ENCODE assay signal across 22 cellular contexts in the genomic region with DNA sequence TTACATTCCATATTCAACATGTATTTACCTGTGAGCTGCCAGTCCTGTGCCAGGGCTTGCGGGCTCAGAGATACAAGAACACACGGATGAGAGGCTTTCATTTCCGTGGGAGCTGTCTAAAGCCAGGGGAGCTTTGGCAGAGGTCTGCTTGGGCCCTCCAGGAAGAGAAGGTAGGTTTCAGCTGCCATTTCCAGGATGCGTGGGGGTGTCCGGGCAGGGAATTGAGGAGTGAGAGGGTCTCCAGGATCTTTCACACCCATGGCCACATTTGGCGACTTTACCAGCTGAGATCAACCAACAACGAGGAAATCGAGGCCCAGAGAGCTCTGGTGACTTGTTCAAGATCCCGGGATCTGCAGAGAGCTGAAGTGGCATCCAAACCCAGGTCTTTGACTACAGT.
"Had no signal": no experiment of that assay in that cellular context is flagged by ENCODE, and none has a peak within 500 bp of the region (broad histone marks: within the 10 kb centered on the region; RNA-seq: fewer than 3 reads in every experiment).

No MANE protein-coding gene starts in this region.

- H3K4me2 ChIP-seq: SK-N-SH had no signal

- H3K27me3 ChIP-seq: MG63 had no signal

- DNase-seq: IMR-90, Karpas-422, KG1, MG63, NCI-H1092, NCI-H1105 treated with DMSO at 0.1 percent for 48 hours, NCI-H1436, NCI-H187, NCI-H2029, NCI-H2081 treated with DMSO at 0.1 percent for 48 hours, NCI-H2171, NCI-H226, NCI-H446, NCI-H510A, NCI-H524 treated with DMSO at 0.1 percent for 48 hours, NCI-H69, NCI-H774, RPMI8226, SHP77, SK-N-SH had no signal

- H3K9me3 ChIP-seq: MG63, SK-N-SH had no signal

- H3K36me3 ChIP-seq: MG63 had no signal

- H3K4me3 ChIP-seq: MG63 had no signal

- ATAC-seq: HepG2 had no signal

- FAIRE-seq: HepG2, RCC 7860 had no signal

- H3K9ac ChIP-seq: SK-N-SH had no signal
